19 cellular contexts compared by ENCODE assay signal in genomic region chr10:106044511-106044910, GRCh38.
DNase-seq lines count a peak whose midpoint lies in the region; ATAC-seq and TF ChIP-seq lines count a peak whose summit lies in the region.
"Had no signal": no experiment of that assay in that cellular context is flagged by ENCODE, and none has a peak within 500 bp of the region (broad histone marks: within the 10 kb centered on the region; RNA-seq: fewer than 3 reads in every experiment).

No MANE protein-coding gene starts in this region.

- no peaks in the 10 kb centered on the region for H3K36me3 Mint-ChIP-seq in nephron progenitor cell (ENCODE audit: low read depth)
- H3K36me3 Mint-ChIP-seq in activated CD4-positive, alpha-beta T cell treated with anti-CD3 and anti-CD28 coated beads, Interleukin-2, amount 10 ng/mL, durations not matched to agents 7 days and 5 days (ENCODE audit: low read depth) = no peaks in the 10 kb centered on the region
- H3K36me3 Mint-ChIP-seq: CD8-positive, alpha-beta T cell had no signal

- no peaks in the 10 kb centered on the region for H3K27me3 ChIP-seq in WERI-Rb-1 (ENCODE audit: insufficient read depth, low read depth, severe bottlenecking)
- H3K27me3 ChIP-seq: BLaER1, SJSA1 had no signal

- ATAC-seq in GM19397 (IDR thresholded peaks at IDR 0.05; ENCODE audit: unreplicated experiment) (no peak), HG03139 (IDR thresholded peaks at IDR 0.05; ENCODE audit: unreplicated experiment) (no peak)
- ATAC-seq: CD8-positive, alpha-beta T cell had no signal

- POLR2A ChIA-PET in activated CD4-positive, alpha-beta T cell treated with anti-CD3 and anti-CD28 coated beads, Interleukin-2, amount 10 ng/mL, durations not matched to agents 7 days and 5 days (lab: Charles Lee) = no interaction called here

- DNase-seq in NCI-H146 (lab: John Stamatoyannopoulos, UW) (peak; percentile 73), NCI-H82 (lab: John Stamatoyannopoulos, UW) (peak; percentile 67), WERI-Rb-1 (peak; percentile 7), nephron progenitor cell (no peak)
- no peak for DNase-seq in activated CD4-positive, alpha-beta T cell treated with anti-CD3 and anti-CD28 coated beads, Interleukin-2, amount 10 ng/mL, durations not matched to agents 7 days and 5 days
- DNase-seq: CD8-positive, alpha-beta T cell; DND-41; Kasumi-1; MM.1S; NCI-H1092 treated with DMSO at 0.1 percent for 48 hours; NCI-H1694; NCI-H2081 treated with DMSO at 0.1 percent for 48 hours; NCI-H446 treated with DMSO at 0.1 percent for 48 hours; NCI-H774 had no signal

- H3K9me3 Mint-ChIP-seq in nephron progenitor cell = peaks cover 15% of the 10 kb centered on the region
- no peaks in the 10 kb centered on the region for H3K9me3 Mint-ChIP-seq in activated CD4-positive, alpha-beta T cell treated with anti-CD3 and anti-CD28 coated beads, Interleukin-2, amount 10 ng/mL, durations not matched to agents 7 days and 5 days

- H3K4me3 Mint-ChIP-seq in nephron progenitor cell = no peak overlapping the region
- H3K4me3 Mint-ChIP-seq in activated CD4-positive, alpha-beta T cell treated with anti-CD3 and anti-CD28 coated beads, Interleukin-2, amount 10 ng/mL, durations not matched to agents 7 days and 5 days = no peak overlapping the region
- H3K4me3 Mint-ChIP-seq: CD8-positive, alpha-beta T cell had no signal

- no peaks in the 10 kb centered on the region for H3K36me3 ChIP-seq in WERI-Rb-1
- H3K36me3 ChIP-seq: BLaER1, HAP-1, SJSA1 had no signal

- CTCF ChIA-PET in activated CD4-positive, alpha-beta T cell treated with anti-CD3 and anti-CD28 coated beads, Interleukin-2, amount 10 ng/mL, durations not matched to agents 7 days and 5 days (lab: Charles Lee) = no interaction called here

- peaks cover 15% of the 10 kb centered on the region for H3K4me1 Mint-ChIP-seq in nephron progenitor cell
- H3K4me1 Mint-ChIP-seq in activated CD4-positive, alpha-beta T cell treated with anti-CD3 and anti-CD28 coated beads, Interleukin-2, amount 10 ng/mL, durations not matched to agents 7 days and 5 days = no peaks in the 10 kb centered on the region

- TF ChIP-seq CTCF in WERI-Rb-1 (IDR thresholded peaks at IDR 0.05; ENCODE audit: low read depth, low read length) = no peak
- TF ChIP-seq CTCF in nephron progenitor cell (IDR thresholded peaks at IDR 0.05) = no peak

- no peaks in the 10 kb centered on the region for H3K27me3 Mint-ChIP-seq in nephron progenitor cell (ENCODE audit: low read depth, poor library complexity)
- no peaks in the 10 kb centered on the region for H3K27me3 Mint-ChIP-seq in activated CD4-positive, alpha-beta T cell treated with anti-CD3 and anti-CD28 coated beads, Interleukin-2, amount 10 ng/mL, durations not matched to agents 7 days and 5 days

- no peak overlapping the region for H3K4me3 ChIP-seq in WERI-Rb-1 (ENCODE audit: low read depth, low read length)
- H3K4me3 ChIP-seq: BLaER1, HAP-1, SJSA1 had no signal

- no peak overlapping the region for H3K27ac ChIP-seq in WERI-Rb-1
- H3K27ac ChIP-seq: BLaER1, SJSA1 had no signal

- H3K27ac Mint-ChIP-seq in nephron progenitor cell = peak overlapping the region; percentile 95
- H3K27ac Mint-ChIP-seq in activated CD4-positive, alpha-beta T cell treated with anti-CD3 and anti-CD28 coated beads, Interleukin-2, amount 10 ng/mL, durations not matched to agents 7 days and 5 days = no peak overlapping the region
- H3K27ac Mint-ChIP-seq: CD8-positive, alpha-beta T cell had no signal

- H3K9me3 ChIP-seq in WERI-Rb-1 (ENCODE audit: severe bottlenecking) = no peaks in the 10 kb centered on the region
- H3K9me3 ChIP-seq: BLaER1, HAP-1, SJSA1 had no signal

Comparison
In these comparisons a context has a peak if more than half of its experiments do, and no peak if none do; other contexts are left out.
1. DNase-seq: peak in NCI-H146 (single experiment), NCI-H82 (single experiment) and WERI-Rb-1 (single experiment); none in nephron progenitor cell (single experiment) and activated CD4-positive, alpha-beta T cell treated with anti-CD3 and anti-CD28 coated beads, Interleukin-2, amount 10 ng/mL, durations not matched to agents 7 days and 5 days (single experiment).